In genomic region chr2:169824373-169825333, GRCh38 we compare ENCODE assay signal across 8 cellular contexts. TPM values are rescaled to one million over a fixed set of nuclear protein-coding genes. Genes with fewer than 3 reads are reported as not detected.
A peak's percentile ranks its signal among the peaks of the same experiment; 100 is the strongest.
DNase-seq lines count a peak whose midpoint lies in the region; ATAC-seq and TF ChIP-seq lines count a peak whose summit lies in the region.

Gene METTL5, minus strand, starts transcription at chr2:169824905. Its CDS starts 308 bp downstream, at chr2:169824597.

- intact Hi-C loops in heart left ventricle (cut with DNase I): loop anchor here (1.0 to 10.0 kb wide), 7 partner anchors 50 to 104 kb away; no protein-coding TSS in a partner anchor

- TF ChIP-seq CTCF in GM12873 (IDR thresholded peaks at IDR 0.05; ENCODE audit: insufficient read depth, low read depth, low read length, missing control alignments) (peak; percentile 95), heart left ventricle (IDR thresholded peaks at IDR 0.05) (peak; percentile 91 to 100 (median 99)), upper lobe of left lung (IDR thresholded peaks at IDR 0.05) (peak; percentile 94 to 99 (median 98))

- H3K36me3 Mint-ChIP-seq in T-cell: peaks cover 8% of the 10 kb centered on the region

- 1 to 2% (median 2%) methylated on average over 60 to 61 of the region's 61 CpGs for WGBS in adipose tissue, 3 donors
- WGBS in heart left ventricle, 4 donors: 2 to 3% (median 3%) methylated on average over 54 to 61 of the region's 61 CpGs
- WGBS in upper lobe of left lung, 2 donors: 3% methylated on average over 28 to 41 of the region's 61 CpGs

- H3K27me3 Mint-ChIP-seq in T-cell: no peaks in the 10 kb centered on the region

- CTCF ChIA-PET in T-cell (lab: Charles Lee): interaction anchor here (0.5 to 1.4 kb wide), 12 partner anchors 9 to 485 kb away, joined by 3 to 7 read pairs (median 3); partner anchors contain the start of genes FASTKD1 (in 1 of the 2) and SSB (in 1 of the 2)

- H3K27me3 ChIP-seq in heart left ventricle (no peaks in the 10 kb centered on the region), upper lobe of left lung (no peaks in the 10 kb centered on the region)

- H3K4me3 ChIP-seq in heart left ventricle: peak within 1 kb of the TSS; percentile 45 to 98 (median 85)
- H3K4me3 ChIP-seq in upper lobe of left lung: peak within 1 kb of the TSS; percentile 53 to 81 (median 72)

- H3K4me1 ChIP-seq in heart left ventricle (peaks cover 0 to 52% (median 32%) of the 10 kb centered on the region in 12 donors), upper lobe of left lung (peaks cover 33 to 57% (median 38%) of the 10 kb centered on the region in 4 donors)

- H3K36me3 ChIP-seq in heart left ventricle: peaks cover 0 to 21% (median 5%) of the 10 kb centered on the region in 9 donors
- peaks cover 0 to 8% (median 3%) of the 10 kb centered on the region in 4 donors for H3K36me3 ChIP-seq in upper lobe of left lung

- DNase-seq in NCI-H1105 (lab: John Stamatoyannopoulos, UW) (peak; percentile 64), T-cell (peak; percentile 23 to 77 (median 59)), heart left ventricle (peak; percentile 86 to 91 (median 87)), pons (ENCODE audit: low spot score) (peak; percentile 78), upper lobe of left lung (peak; percentile 90 to 97)

- ATAC-seq in HG02642 (IDR thresholded peaks at IDR 0.05; ENCODE audit: poor library complexity, unreplicated experiment): peak; percentile 69
- ATAC-seq in T-cell (replicated peaks in 1 of 4): peak; percentile 67 to 75 (median 73)
- ATAC-seq in heart left ventricle: peak; percentile 31 to 79 (median 62)
- ATAC-seq in upper lobe of left lung (ENCODE audit: low FRiP score in 2 of 2): peak; percentile 80 to 91

- peak in 1 of 2 donors; percentile 74 for TF ChIP-seq POLR2A in heart left ventricle (IDR thresholded peaks at IDR 0.05)
- peak in 2 of 4 donors; percentile 59 to 82 for TF ChIP-seq POLR2A in upper lobe of left lung (IDR thresholded peaks at IDR 0.05)

- peak within 1 kb of the TSS; percentile 87 to 94 (median 90) for H3K4me3 Mint-ChIP-seq in T-cell

- no peaks in the 10 kb centered on the region for H3K9me3 Mint-ChIP-seq in T-cell

- H3K27ac Mint-ChIP-seq in T-cell: peak within 1 kb of the TSS; percentile 85 to 89

- no peaks in the 10 kb centered on the region for H3K9me3 ChIP-seq in heart left ventricle
- H3K9me3 ChIP-seq in upper lobe of left lung: no peaks in the 10 kb centered on the region

- POLR2A ChIA-PET in T-cell (lab: Charles Lee): interaction anchor here in 1 of 2 donors (0.5 to 0.6 kb wide), 2 partner anchors 230 to 240 kb away, joined by 3 to 4 read pairs; no protein-coding TSS in a partner anchor

- TF ChIP-seq EP300 in upper lobe of left lung (IDR thresholded peaks at IDR 0.05): no peak

- peaks cover 62 to 66% (median 63%) of the 10 kb centered on the region in 3 donors for H3K4me1 Mint-ChIP-seq in T-cell

- H3K27ac ChIP-seq in adipose tissue (ENCODE audit: low read depth, low read length) (no peak within 1 kb of the TSS), heart left ventricle (peak within 1 kb of the TSS; percentile 37 to 91 (median 87)), upper lobe of left lung (peak within 1 kb of the TSS; percentile 68 to 90 (median 83))

RNA-seq across cellular contexts. Expression of gene METTL5, which starts in this region (rescaled TPM):
- total RNA-seq in T-cell (10 to 100 TPM; 27.3 to 45.8 (median 41.0) TPM), heart left ventricle (10 to 100 TPM; 50.8 to 73.5 (median 69.5) TPM), upper lobe of left lung (10 to 100 TPM; 13.4 to 37.1 (median 31.2) TPM)
- polyA plus RNA-seq in adipose tissue (10 to 100 TPM; 42.8 to 76.0 (median 60.3) TPM), heart left ventricle (100 to 1,000 TPM in 1 of 2 donors, 10 to 100 TPM in 1; 71.0 to 120 TPM)
